16 cellular contexts compared by ENCODE assay signal in the genomic region with DNA sequence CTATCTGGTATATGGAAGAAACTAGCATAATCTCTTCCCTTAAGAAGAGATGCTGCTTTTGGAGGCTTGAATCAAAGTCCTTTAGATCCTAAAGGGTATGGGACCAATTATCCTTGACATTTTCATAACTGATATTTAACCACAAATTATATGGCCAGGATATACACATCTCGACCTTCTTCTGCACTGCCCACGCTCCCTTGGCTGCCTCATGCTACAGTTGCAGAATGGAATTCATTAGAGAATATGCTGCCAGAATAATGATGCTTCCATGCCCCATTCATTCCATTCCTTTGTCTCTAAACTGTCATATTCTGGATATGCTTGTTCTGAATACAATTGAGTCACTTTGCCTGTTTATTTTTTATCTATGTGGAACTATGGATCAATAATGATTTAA.
A peak's percentile ranks its signal among the peaks of the same experiment; 100 is the strongest.
DNase-seq lines count a peak whose midpoint lies in the region; ATAC-seq and TF ChIP-seq lines count a peak whose summit lies in the region.
"Had no signal": no experiment of that assay in that cellular context is flagged by ENCODE, and none has a peak within 500 bp of the region (broad histone marks: within the 10 kb centered on the region; RNA-seq: fewer than 3 reads in every experiment).

No MANE protein-coding gene starts in this region.

- no peak overlapping the region for H2AFZ ChIP-seq in SK-N-SH (ENCODE audit: low read depth)

- peak; percentile 66 for ATAC-seq in SK-N-SH treated with all-trans-retinoic acid at 6 μM for 48 hours
- no peak for ATAC-seq in HG02852 (IDR thresholded peaks at IDR 0.05; ENCODE audit: unreplicated experiment)
- no peak for ATAC-seq in HG02870 (IDR thresholded peaks at IDR 0.05; ENCODE audit: unreplicated experiment)
- ATAC-seq in GM19397 (IDR thresholded peaks at IDR 0.05; ENCODE audit: unreplicated experiment), result no peak

- H3K4me1 ChIP-seq in SK-N-SH (ENCODE audit: control insufficient read depth in 1 of 2, insufficient read depth in 2 of 2, low read depth in 1 of 2, low read length in 1 of 2), result no peaks in the 10 kb centered on the region

- peaks cover 9% of the 10 kb centered on the region for H3F3A ChIP-seq in SK-N-SH (replicated peaks; ENCODE audit: insufficient read depth)

- no peak overlapping the region for H3K27ac ChIP-seq in SK-N-SH (ENCODE audit: low read depth in 2 of 2, low read length in 1 of 2)
- H3K27ac ChIP-seq: 22Rv1, HL-60 had no signal

- no peaks in the 10 kb centered on the region for H3K27me3 ChIP-seq in SK-N-SH (ENCODE audit: insufficient read depth)
- H3K27me3 ChIP-seq in MG63, result no peaks in the 10 kb centered on the region

- no peak for DNase-seq in SK-N-SH
- DNase-seq in HFF-Myc (ENCODE audit: extremely low read depth, low read depth), result peak; percentile 15
- DNase-seq in fibroblast of gingiva (ENCODE audit: low read depth), result peak; percentile 29
- no peak for DNase-seq in MG63
- DNase-seq: C1 segment of cervical spinal cord; Calu3; CD4-positive, alpha-beta T cell; DMS 273 treated with DMSO at 0.1 percent for 48 hours; GOT3; H9 had no signal

- H3K4me3 ChIP-seq in SK-N-SH (ENCODE audit: low read depth in 2 of 2, low read length in 1 of 2), result no peak overlapping the region
- H3K4me3 ChIP-seq in HFF-Myc (replicated peaks; ENCODE audit: low read depth, low read length), result no peak overlapping the region
- no peak overlapping the region for H3K4me3 ChIP-seq in MG63

- POLR2A ChIA-PET in SK-N-SH (lab: Yijun Ruan, JAX), result no interaction called here

- H4K20me1 ChIP-seq in SK-N-SH (ENCODE audit: insufficient read depth), result no peaks in the 10 kb centered on the region

- peaks cover 41 to 50% of the 10 kb centered on the region in 2 experiments for H3K36me3 ChIP-seq in SK-N-SH (replicated peaks in 1 of 2; ENCODE audit: control insufficient read depth in 1 of 2, insufficient read depth in 2 of 2, low read length in 1 of 2)
- no peaks in the 10 kb centered on the region for H3K36me3 ChIP-seq in MG63

- TF ChIP-seq EP300 in SK-N-SH (IDR thresholded peaks at IDR 0.05; ENCODE audit: borderline replicate concordance in 1 of 2, low read depth in 1 of 2, low read length in 1 of 2), result no peak

- WGBS in SK-N-SH (ENCODE audit: low lambda C conversion rate), result 54% methylated on average over 2 of the region's 2 CpGs

- H3K9me3 ChIP-seq in SK-N-SH (no peaks in the 10 kb centered on the region), MG63 (no peaks in the 10 kb centered on the region)

- CTCF ChIA-PET in SK-N-SH (lab: Yijun Ruan, JAX), result interaction anchor here (1.2 to 2.1 kb wide), 4 partner anchors 15 to 142 kb away, joined by 3 to 26 read pairs (median 8); no protein-coding TSS in a partner anchor

- no peak for TF ChIP-seq RAD21 in SK-N-SH (IDR thresholded peaks at IDR 0.05; ENCODE audit: low read length)

- H3K79me2 ChIP-seq in SK-N-SH (ENCODE audit: insufficient read depth), result no peaks in the 10 kb centered on the region

- no peak overlapping the region for H3K9ac ChIP-seq in SK-N-SH

- no peak for TF ChIP-seq CTCF in SK-N-SH (IDR thresholded peaks at IDR 0.05)
- no peak for TF ChIP-seq CTCF in HFF-Myc (IDR thresholded peaks at IDR 0.05; ENCODE audit: low read depth, low read length, missing control alignments)

- no peak overlapping the region for H3K4me2 ChIP-seq in SK-N-SH

- H3K9me2 ChIP-seq in SK-N-SH, result no peaks in the 10 kb centered on the region

TF ChIP-seq in SK-N-SH treated with all-trans-retinoic acid at 6 μM for 48 hours, 23 proteins besides CTCF, POLR2A, EP300 and RAD21:
- TF ChIP-seq, protein P1, sequence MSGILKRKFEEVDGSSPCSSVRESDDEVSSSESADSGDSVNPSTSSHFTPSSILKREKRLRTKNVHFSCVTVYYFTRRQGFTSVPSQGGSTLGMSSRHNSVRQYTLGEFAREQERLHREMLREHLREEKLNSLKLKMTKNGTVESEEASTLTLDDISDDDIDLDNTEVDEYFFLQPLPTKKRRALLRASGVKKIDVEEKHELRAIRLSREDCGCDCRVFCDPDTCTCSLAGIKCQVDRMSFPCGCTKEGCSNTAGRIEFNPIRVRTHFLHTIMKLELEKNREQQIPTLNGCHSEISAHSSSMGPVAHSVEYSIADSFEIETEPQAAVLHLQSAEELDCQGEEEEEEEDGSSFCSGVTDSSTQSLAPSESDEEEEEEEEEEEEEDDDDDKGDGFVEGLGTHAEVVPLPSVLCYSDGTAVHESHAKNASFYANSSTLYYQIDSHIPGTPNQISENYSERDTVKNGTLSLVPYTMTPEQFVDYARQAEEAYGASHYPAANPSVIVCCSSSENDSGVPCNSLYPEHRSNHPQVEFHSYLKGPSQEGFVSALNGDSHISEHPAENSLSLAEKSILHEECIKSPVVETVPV (CRISPR knock-in tag; IDR thresholded peaks at IDR 0.05), result no peak
- TF ChIP-seq ZNF70 (CRISPR knock-in tag; IDR thresholded peaks at IDR 0.05) (no peak), BACH2 (CRISPR knock-in tag; IDR thresholded peaks at IDR 0.05; ENCODE audit: borderline replicate concordance) (no peak), CSDC2 (CRISPR knock-in tag; IDR thresholded peaks at IDR 0.05) (no peak), SNAI2 (CRISPR knock-in tag; IDR thresholded peaks at IDR 0.05) (no peak), TOX (CRISPR knock-in tag; IDR thresholded peaks at IDR 0.05; ENCODE audit: borderline replicate concordance) (no peak)

TF ChIP-seq in SK-N-SH, 30 proteins besides CTCF, POLR2A, EP300 and RAD21:
- TF ChIP-seq, protein P2, sequence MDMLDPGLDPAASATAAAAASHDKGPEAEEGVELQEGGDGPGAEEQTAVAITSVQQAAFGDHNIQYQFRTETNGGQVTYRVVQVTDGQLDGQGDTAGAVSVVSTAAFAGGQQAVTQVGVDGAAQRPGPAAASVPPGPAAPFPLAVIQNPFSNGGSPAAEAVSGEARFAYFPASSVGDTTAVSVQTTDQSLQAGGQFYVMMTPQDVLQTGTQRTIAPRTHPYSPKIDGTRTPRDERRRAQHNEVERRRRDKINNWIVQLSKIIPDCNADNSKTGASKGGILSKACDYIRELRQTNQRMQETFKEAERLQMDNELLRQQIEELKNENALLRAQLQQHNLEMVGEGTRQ (IDR thresholded peaks at IDR 0.05; ENCODE audit: borderline replicate concordance, low read depth, low read length), result no peak
- TF ChIP-seq JUND (IDR thresholded peaks at IDR 0.05), result no peak
- no peak for TF ChIP-seq ELF1 (IDR thresholded peaks at IDR 0.05)
- TF ChIP-seq GABPA (IDR thresholded peaks at IDR 0.05; ENCODE audit: low read depth), result no peak
- TF ChIP-seq GATA2 (CRISPR knock-in tag; IDR thresholded peaks at IDR 0.05), result no peak
- TF ChIP-seq, protein P3, sequence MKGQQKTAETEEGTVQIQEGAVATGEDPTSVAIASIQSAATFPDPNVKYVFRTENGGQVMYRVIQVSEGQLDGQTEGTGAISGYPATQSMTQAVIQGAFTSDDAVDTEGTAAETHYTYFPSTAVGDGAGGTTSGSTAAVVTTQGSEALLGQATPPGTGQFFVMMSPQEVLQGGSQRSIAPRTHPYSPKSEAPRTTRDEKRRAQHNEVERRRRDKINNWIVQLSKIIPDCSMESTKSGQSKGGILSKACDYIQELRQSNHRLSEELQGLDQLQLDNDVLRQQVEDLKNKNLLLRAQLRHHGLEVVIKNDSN (IDR thresholded peaks at IDR 0.05; ENCODE audit: borderline replicate concordance, low read depth), result no peak
- no peak for TF ChIP-seq TEAD4 (IDR thresholded peaks at IDR 0.05; ENCODE audit: borderline replicate concordance, insufficient read depth)
- TF ChIP-seq TAF1 (IDR thresholded peaks at IDR 0.05; ENCODE audit: borderline replicate concordance, low read depth, low read length), result no peak
- no peak for TF ChIP-seq MXI1 (IDR thresholded peaks at IDR 0.05; ENCODE audit: low read depth, low read length)
- TF ChIP-seq SIN3A (IDR thresholded peaks at IDR 0.05; ENCODE audit: borderline replicate concordance, low read depth, low read length), result no peak
- TF ChIP-seq RCOR1 (IDR thresholded peaks at IDR 0.05; ENCODE audit: low read length), result no peak
- no peak for TF ChIP-seq YY1 (IDR thresholded peaks at IDR 0.05; ENCODE audit: low read depth)
- TF ChIP-seq, protein P4, sequence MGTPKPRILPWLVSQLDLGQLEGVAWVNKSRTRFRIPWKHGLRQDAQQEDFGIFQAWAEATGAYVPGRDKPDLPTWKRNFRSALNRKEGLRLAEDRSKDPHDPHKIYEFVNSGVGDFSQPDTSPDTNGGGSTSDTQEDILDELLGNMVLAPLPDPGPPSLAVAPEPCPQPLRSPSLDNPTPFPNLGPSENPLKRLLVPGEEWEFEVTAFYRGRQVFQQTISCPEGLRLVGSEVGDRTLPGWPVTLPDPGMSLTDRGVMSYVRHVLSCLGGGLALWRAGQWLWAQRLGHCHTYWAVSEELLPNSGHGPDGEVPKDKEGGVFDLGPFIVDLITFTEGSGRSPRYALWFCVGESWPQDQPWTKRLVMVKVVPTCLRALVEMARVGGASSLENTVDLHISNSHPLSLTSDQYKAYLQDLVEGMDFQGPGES (IDR thresholded peaks at IDR 0.05; ENCODE audit: low read depth, low read length), result no peak
- TF ChIP-seq, protein P5, sequence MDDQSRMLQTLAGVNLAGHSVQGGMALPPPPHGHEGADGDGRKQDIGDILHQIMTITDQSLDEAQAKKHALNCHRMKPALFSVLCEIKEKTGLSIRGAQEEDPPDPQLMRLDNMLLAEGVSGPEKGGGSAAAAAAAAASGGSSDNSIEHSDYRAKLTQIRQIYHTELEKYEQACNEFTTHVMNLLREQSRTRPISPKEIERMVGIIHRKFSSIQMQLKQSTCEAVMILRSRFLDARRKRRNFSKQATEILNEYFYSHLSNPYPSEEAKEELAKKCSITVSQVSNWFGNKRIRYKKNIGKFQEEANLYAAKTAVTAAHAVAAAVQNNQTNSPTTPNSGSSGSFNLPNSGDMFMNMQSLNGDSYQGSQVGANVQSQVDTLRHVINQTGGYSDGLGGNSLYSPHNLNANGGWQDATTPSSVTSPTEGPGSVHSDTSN (IDR thresholded peaks at IDR 0.05), result no peak
- TF ChIP-seq RXRA (IDR thresholded peaks at IDR 0.05; ENCODE audit: borderline replicate concordance, low read depth), result no peak
- TF ChIP-seq CHD2 (IDR thresholded peaks at IDR 0.05; ENCODE audit: low read length, partially characterized antibody), result no peak
- TF ChIP-seq, protein P6, sequence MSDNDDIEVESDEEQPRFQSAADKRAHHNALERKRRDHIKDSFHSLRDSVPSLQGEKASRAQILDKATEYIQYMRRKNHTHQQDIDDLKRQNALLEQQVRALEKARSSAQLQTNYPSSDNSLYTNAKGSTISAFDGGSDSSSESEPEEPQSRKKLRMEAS (IDR thresholded peaks at IDR 0.05; ENCODE audit: low read depth), result no peak
- TF ChIP-seq FOXM1 (IDR thresholded peaks at IDR 0.05; ENCODE audit: low read depth), result no peak
- TF ChIP-seq MEF2A (IDR thresholded peaks at IDR 0.05; ENCODE audit: borderline replicate concordance, low read depth), result no peak
- no peak for TF ChIP-seq NFIC (IDR thresholded peaks at IDR 0.05; ENCODE audit: borderline replicate concordance)

Comparison
In these comparisons a context has a peak if more than half of its experiments do, and no peak if none do; other contexts are left out.
1. DNase-seq: peak in HFF-Myc (single experiment) and fibroblast of gingiva (single experiment); none in SK-N-SH (single experiment) and MG63 (single experiment).